Comparison of ENCODE assay signal across 23 cellular contexts in genomic region chr16:75361936-75362335, GRCh38.
A peak's percentile ranks its signal among the peaks of the same experiment; 100 is the strongest.
DNase-seq lines count a peak whose midpoint lies in the region; ATAC-seq, FAIRE-seq and TF ChIP-seq lines count a peak whose summit lies in the region.
"Had no signal": no experiment of that assay in that cellular context is flagged by ENCODE, and none has a peak within 500 bp of the region (broad histone marks: within the 10 kb centered on the region; RNA-seq: fewer than 3 reads in every experiment).

No MANE protein-coding gene starts in this region.

- BruUV-seq in endothelial cell of umbilical vein (replicated peaks; lab: Mats Ljungman, UMichigan), result no TSS peak

- CTCF ChIA-PET in endothelial cell of umbilical vein (lab: Charles Lee), result interaction anchor here (1.0 to 1.1 kb wide), 2 partner anchors 9 to 13 kb away, joined by 3 read pairs; no protein-coding TSS in a partner anchor

- H2AFZ ChIP-seq in GM23338 (no peak overlapping the region), endothelial cell of umbilical vein (ENCODE audit: low read depth, low read length) (no peak overlapping the region)

- no peak overlapping the region for H3K27ac ChIP-seq in GM23338 (ENCODE audit: low read depth)
- no peak overlapping the region for H3K27ac ChIP-seq in endothelial cell of umbilical vein (ENCODE audit: insufficient read depth, low read depth, low read length)
- no peak overlapping the region for H3K27ac ChIP-seq in left lung
- H3K27ac ChIP-seq in upper lobe of right lung, result no peak overlapping the region
- H3K27ac ChIP-seq: 22Rv1; A549; BLaER1 treated with 17β-estradiol and CSF1 and Interleukin-3, amounts not matched to agents 10 nM and 100 nM; C4-2B had no signal

- intact Hi-C loops in endothelial cell of umbilical vein (cut with micrococcal nuclease), result no loop called here
- intact Hi-C loops in left lung (cut with DNase I), result no loop called here
- intact Hi-C loops in upper lobe of right lung (cut with DNase I), result no loop called here
- intact Hi-C loops in Right ventricle myocardium superior (cut with DNase I), result no loop called here

- H3K27ac Mint-ChIP-seq in GM23338 (peak overlapping the region; percentile 8; the same call in 1 of the 2 replicates), type B pancreatic cell (no peak overlapping the region)
- H3K27ac Mint-ChIP-seq: B cell; CD4-positive, alpha-beta T cell; CD8-positive, alpha-beta T cell had no signal

- TF ChIP-seq CTCF in GM23338 (conservative IDR thresholded peaks at IDR 0.05; ENCODE audit: low read depth in 2 of 2), result no peak
- TF ChIP-seq CTCF in endothelial cell of umbilical vein (IDR thresholded peaks at IDR 0.05; ENCODE audit: extremely low read depth in 1 of 2, insufficient read depth in 1 of 2, low read depth in 1 of 2, low read length in 2 of 2), result no peak
- TF ChIP-seq CTCF in left lung (IDR thresholded peaks at IDR 0.05), result no peak
- TF ChIP-seq CTCF in upper lobe of right lung (IDR thresholded peaks at IDR 0.05), result no peak
- TF ChIP-seq CTCF in type B pancreatic cell (conservative IDR thresholded peaks at IDR 0.05), result no peak

- H3K4me1 Mint-ChIP-seq in GM23338 (peaks cover 3% of the 10 kb centered on the region; the same call in 1 of the 3 replicates), type B pancreatic cell (ENCODE audit: unreplicated experiment) (no peaks in the 10 kb centered on the region)
- H3K4me1 Mint-ChIP-seq: B cell had no signal

- DNase-seq in GM23338 (ENCODE audit: low spot score) (no peak), endothelial cell of umbilical vein (ENCODE audit: low read depth, low spot score) (peak; percentile 23), left lung (no peak), upper lobe of right lung (no peak), Right ventricle myocardium superior (no peak), type B pancreatic cell (ENCODE audit: extremely low spot score, unreplicated experiment) (no peak), OCI-M1 (lab: John Stamatoyannopoulos, UW) (no peak)
- DNase-seq: AML-193; Caco-2; Calu3; CD4-positive, alpha-beta T cell; CD8-positive, alpha-beta T cell; DMS79 treated with DMSO at 0.1 percent for 48 hours; GF-D8 had no signal

- ATAC-seq in GM23338, result no peak
- ATAC-seq in left lung, result peak; percentile 25
- peak; percentile 79 for ATAC-seq in upper lobe of right lung
- no peak for ATAC-seq in Right ventricle myocardium superior (ENCODE audit: poor library complexity)
- ATAC-seq: A549; CD8-positive, alpha-beta T cell had no signal

- no peaks in the 10 kb centered on the region for H3K9me2 ChIP-seq in GM23338 (ENCODE audit: insufficient read depth)

- no peaks in the 10 kb centered on the region for H3K9me1 ChIP-seq in endothelial cell of umbilical vein (replicated peaks; ENCODE audit: control insufficient read depth, extremely low read depth, insufficient read depth, low read length)

- H3K9ac ChIP-seq in endothelial cell of umbilical vein (replicated peaks; ENCODE audit: extremely low read depth, insufficient read depth, low read length), result no peak overlapping the region
- H3K9ac ChIP-seq: BLaER1 treated with 17β-estradiol and CSF1 and Interleukin-3, amounts not matched to agents 10 nM and 100 nM had no signal

- H3K36me3 ChIP-seq in GM23338 (ENCODE audit: insufficient read depth) (no peaks in the 10 kb centered on the region), endothelial cell of umbilical vein (ENCODE audit: control insufficient read depth in 2 of 2, extremely low read depth in 1 of 2, insufficient read depth in 2 of 2, low read length in 2 of 2) (no peaks in the 10 kb centered on the region), left lung (peaks cover 0 to 4% of the 10 kb centered on the region in 2 donors), upper lobe of right lung (no peaks in the 10 kb centered on the region)

- no peak for TF ChIP-seq POLR2A in endothelial cell of umbilical vein (IDR thresholded peaks at IDR 0.05; ENCODE audit: low read depth, low read length)

- H3K79me2 ChIP-seq in GM23338 (replicated peaks; ENCODE audit: insufficient read depth) (no peaks in the 10 kb centered on the region), endothelial cell of umbilical vein (ENCODE audit: control insufficient read depth, insufficient read depth, low read length) (no peaks in the 10 kb centered on the region)

- no peaks in the 10 kb centered on the region for H3K27me3 Mint-ChIP-seq in GM23338 (ENCODE audit: insufficient read depth, low read depth, poor library complexity)
- no peaks in the 10 kb centered on the region for H3K27me3 Mint-ChIP-seq in type B pancreatic cell
- H3K27me3 Mint-ChIP-seq: CD4-positive, alpha-beta T cell had no signal

- H3K4me2 ChIP-seq in GM23338, result no peak overlapping the region
- no peak overlapping the region for H3K4me2 ChIP-seq in endothelial cell of umbilical vein (ENCODE audit: insufficient read depth, low read length)
- H3K4me2 ChIP-seq: A549; BLaER1 treated with 17β-estradiol and CSF1 and Interleukin-3, amounts not matched to agents 10 nM and 100 nM had no signal

- H3K9me3 Mint-ChIP-seq in GM23338, result no peaks in the 10 kb centered on the region
- H3K9me3 Mint-ChIP-seq in type B pancreatic cell, result no peaks in the 10 kb centered on the region
- H3K9me3 Mint-ChIP-seq: CD4-positive, alpha-beta T cell; CD8-positive, alpha-beta T cell had no signal

- dilution Hi-C loops in endothelial cell of umbilical vein (cut with MboI; ENCODE audit: extremely low pct_ligation_motif_present, low sequenced_read_pairs), result no loop called here

- no peaks in the 10 kb centered on the region for H3F3A ChIP-seq in GM23338 (replicated peaks; ENCODE audit: low read depth)

- H3K36me3 Mint-ChIP-seq in GM23338 (ENCODE audit: low read depth), result peaks cover 12% of the 10 kb centered on the region; the same call in 2 of the 3 replicates
- peaks cover 18% of the 10 kb centered on the region for H3K36me3 Mint-ChIP-seq in type B pancreatic cell

- POLR2A ChIA-PET in endothelial cell of umbilical vein (lab: Charles Lee), result interaction anchor here (0.5 kb wide), 1 partner anchor 92 kb away, joined by 7 read pairs; no protein-coding TSS in a partner anchor

- H3K4me1 ChIP-seq in GM23338 (ENCODE audit: insufficient read depth) (no peaks in the 10 kb centered on the region), endothelial cell of umbilical vein (ENCODE audit: control insufficient read depth, extremely low read depth, insufficient read depth, low read length) (no peaks in the 10 kb centered on the region), left lung (no peaks in the 10 kb centered on the region), upper lobe of right lung (peaks cover 10% of the 10 kb centered on the region)
- H3K4me1 ChIP-seq: A549; BLaER1 treated with 17β-estradiol and CSF1 and Interleukin-3, amounts not matched to agents 10 nM and 100 nM; Caco-2 had no signal

- FAIRE-seq in endothelial cell of umbilical vein (lab: Jason Lieb, UNC), result no peak
- FAIRE-seq: A549, D721Med, G401.6, GM12891, GM19239 had no signal

- H3K27me3 ChIP-seq in GM23338 (ENCODE audit: insufficient read depth) (no peaks in the 10 kb centered on the region), endothelial cell of umbilical vein (ENCODE audit: control insufficient read depth in 2 of 2, insufficient read depth in 2 of 2, low read length in 2 of 2) (no peaks in the 10 kb centered on the region), left lung (no peaks in the 10 kb centered on the region), upper lobe of right lung (no peaks in the 10 kb centered on the region)

- no peaks in the 10 kb centered on the region for H3K9me3 ChIP-seq in endothelial cell of umbilical vein (replicated peaks; ENCODE audit: control insufficient read depth, insufficient read depth, low read length)
- no peaks in the 10 kb centered on the region for H3K9me3 ChIP-seq in left lung
- no peaks in the 10 kb centered on the region for H3K9me3 ChIP-seq in upper lobe of right lung
- H3K9me3 ChIP-seq: A549, Caco-2 had no signal

- H3K4me3 ChIP-seq in GM23338 (no peak overlapping the region), endothelial cell of umbilical vein (replicated peaks in 1 of 3; ENCODE audit: insufficient read depth in 1 of 3, low read depth in 1 of 3, low read length in 3 of 3) (no peak overlapping the region), left lung (no peak overlapping the region), upper lobe of right lung (no peak overlapping the region)
- H3K4me3 ChIP-seq: A549; BLaER1 treated with 17β-estradiol and CSF1 and Interleukin-3, amounts not matched to agents 10 nM and 100 nM had no signal

- H4K20me1 ChIP-seq in GM23338 (replicated peaks; ENCODE audit: insufficient read depth) (peaks cover 3% of the 10 kb centered on the region; the same call in 1 of the 2 replicates), endothelial cell of umbilical vein (replicated peaks; ENCODE audit: control insufficient read depth, extremely low read depth, insufficient read depth, low read length) (no peaks in the 10 kb centered on the region)

- H3K4me3 Mint-ChIP-seq in GM23338 (no peak overlapping the region), type B pancreatic cell (no peak overlapping the region)
- H3K4me3 Mint-ChIP-seq: B cell; CD4-positive, alpha-beta T cell; CD8-positive, alpha-beta T cell had no signal

TF ChIP-seq in GM23338, 12 proteins besides CTCF, POLR2A, EP300 and RAD21 (continues in another document):
- TF ChIP-seq ZNF331 (CRISPR knock-in tag; IDR thresholded peaks at IDR 0.05; ENCODE audit: low read depth), result no peak
- TF ChIP-seq, protein P1, sequence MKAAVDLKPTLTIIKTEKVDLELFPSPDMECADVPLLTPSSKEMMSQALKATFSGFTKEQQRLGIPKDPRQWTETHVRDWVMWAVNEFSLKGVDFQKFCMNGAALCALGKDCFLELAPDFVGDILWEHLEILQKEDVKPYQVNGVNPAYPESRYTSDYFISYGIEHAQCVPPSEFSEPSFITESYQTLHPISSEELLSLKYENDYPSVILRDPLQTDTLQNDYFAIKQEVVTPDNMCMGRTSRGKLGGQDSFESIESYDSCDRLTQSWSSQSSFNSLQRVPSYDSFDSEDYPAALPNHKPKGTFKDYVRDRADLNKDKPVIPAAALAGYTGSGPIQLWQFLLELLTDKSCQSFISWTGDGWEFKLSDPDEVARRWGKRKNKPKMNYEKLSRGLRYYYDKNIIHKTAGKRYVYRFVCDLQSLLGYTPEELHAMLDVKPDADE (IDR thresholded peaks at IDR 0.05), result no peak
- TF ChIP-seq EZH2 (IDR thresholded peaks at IDR 0.05; ENCODE audit: low read depth, unreplicated experiment), result no peak

TF ChIP-seq in endothelial cell of umbilical vein, 7 proteins besides CTCF, POLR2A, EP300 and RAD21 (continues in another document):
- TF ChIP-seq FOS (IDR thresholded peaks at IDR 0.05; ENCODE audit: borderline replicate concordance, insufficient read depth, low read length) (no peak), EZH2 (IDR thresholded peaks at IDR 0.05; ENCODE audit: borderline replicate concordance, low read depth, low read length, severe bottlenecking) (no peak), GATA2 (IDR thresholded peaks at IDR 0.05; ENCODE audit: insufficient read depth, insufficient read length, low read depth, low read length) (no peak), MYC (IDR thresholded peaks at IDR 0.05; ENCODE audit: low read depth, low read length) (no peak), JUN (IDR thresholded peaks at IDR 0.05; ENCODE audit: borderline replicate concordance, insufficient read depth, insufficient read length, low read depth) (no peak), POLR2AphosphoS5 (IDR thresholded peaks at IDR 0.05; ENCODE audit: insufficient read depth, low read depth, low read length) (no peak)

Comparison
In these comparisons a context has a peak if more than half of its experiments do, and no peak if none do; other contexts are left out.
1. ATAC-seq: peak in left lung (single experiment) and upper lobe of right lung (single experiment); none in GM23338 (single experiment) and Right ventricle myocardium superior (single experiment).